ENCODE assay signal across 11 cellular contexts in the genomic region with DNA sequence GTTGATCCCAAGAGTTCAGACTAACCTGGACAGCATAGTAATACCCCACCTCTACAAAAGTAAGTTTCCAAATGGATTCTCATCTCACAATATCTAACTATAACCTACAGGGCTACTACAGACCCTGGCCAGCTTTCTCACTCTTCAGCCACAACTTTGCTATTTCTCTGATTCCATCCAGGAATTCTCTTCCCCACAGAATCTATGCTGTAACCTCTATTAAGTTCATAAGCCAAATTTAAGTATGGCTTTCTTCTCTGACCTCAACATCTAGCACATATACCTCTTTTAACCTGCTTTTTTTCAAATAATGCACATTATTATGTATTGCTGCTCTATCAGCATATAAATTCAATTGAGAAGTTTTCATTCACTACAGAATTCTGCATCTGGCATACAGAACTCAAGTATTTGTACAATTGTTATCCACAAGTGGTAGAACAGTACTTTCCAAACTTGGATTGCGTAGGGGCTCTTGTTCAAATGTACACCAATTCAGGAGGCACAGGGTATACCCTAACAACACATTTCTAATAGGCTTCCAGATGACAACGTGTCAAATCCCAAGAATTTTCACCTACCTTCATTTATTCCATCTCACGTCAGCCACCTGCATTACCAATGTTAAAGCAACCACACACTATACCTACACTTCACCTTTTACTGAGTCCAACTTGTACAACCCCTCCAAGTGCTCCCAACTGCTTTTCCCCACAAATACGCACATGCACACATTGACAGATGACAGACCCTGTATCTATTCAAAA. TPM values are rescaled to one million over a fixed set of nuclear protein-coding genes. Genes with fewer than 3 reads are reported as not detected.
DNase-seq lines count a peak whose midpoint lies in the region; ATAC-seq and TF ChIP-seq lines count a peak whose summit lies in the region.
"Had no signal": no experiment of that assay in that cellular context is flagged by ENCODE, and none has a peak within 500 bp of the region (broad histone marks: within the 10 kb centered on the region; RNA-seq: fewer than 3 reads in every experiment).

No MANE protein-coding gene starts in this region.

- no peak for TF ChIP-seq CTCF in CD4-positive, alpha-beta T cell (IDR thresholded peaks at IDR 0.05)
- TF ChIP-seq CTCF in chondrocyte (IDR thresholded peaks at IDR 0.05) (no peak), osteoblast (IDR thresholded peaks at IDR 0.05; ENCODE audit: extremely low read depth, low read depth, low read length) (no peak)

- POLR2A ChIA-PET in CD4-positive, alpha-beta T cell (lab: Charles Lee) = interaction anchor here (0.6 to 6.3 kb wide), 3 partner anchors 52 to 557 kb away, joined by 3 to 81 read pairs (median 3); a partner anchor contains a TSS

- intact Hi-C loops in CD4-positive, alpha-beta T cell (cut with DNase I, micrococcal nuclease) = loop anchor here in 1 of 2 experiments (10.0 kb wide), 1 partner anchor 732 kb away; a partner anchor contains a TSS

- H3K4me1 ChIP-seq in HUES48 (ENCODE audit: control insufficient read depth, insufficient read depth, low read length) (peaks cover 19% of the 10 kb centered on the region), osteoblast (ENCODE audit: insufficient read depth, low read length) (peaks cover 22% of the 10 kb centered on the region)

- H3K4me3 Mint-ChIP-seq in CD4-positive, alpha-beta T cell = peak overlapping the region; percentile 27
- H3K4me3 Mint-ChIP-seq in chondrocyte (ENCODE audit: unreplicated experiment) = no peak overlapping the region

- H3K9me3 Mint-ChIP-seq in CD4-positive, alpha-beta T cell = no peaks in the 10 kb centered on the region
- H3K9me3 Mint-ChIP-seq in chondrocyte (ENCODE audit: low read depth) = no peaks in the 10 kb centered on the region

- no peak overlapping the region for H3K4me2 ChIP-seq in osteoblast (ENCODE audit: insufficient read depth, low read length)

- CTCF ChIA-PET in CD4-positive, alpha-beta T cell (lab: Charles Lee) = interaction anchor here (0.6 kb wide), 1 partner anchor 279 kb away, joined by 3 read pairs; no protein-coding TSS in a partner anchor

- ATAC-seq in CD4-positive, alpha-beta T cell (ENCODE audit: poor library complexity) = no peak

- no peak for DNase-seq in CD4-positive, alpha-beta T cell
- DNase-seq in chondrocyte (ENCODE audit: low spot score) = no peak
- DNase-seq in osteoblast (ENCODE audit: insufficient read length, low spot score, missing footprints) = no peak
- DNase-seq in NCI-H2107 treated with DMSO at 0.1 percent for 48 hours (lab: John Stamatoyannopoulos, UW; ENCODE audit: unreplicated experiment) = no peak
- DNase-seq in putamen (ENCODE audit: low spot score) = no peak
- DNase-seq: dorsolateral prefrontal cortex, NCI-H2171 treated with DMSO at 0.1 percent for 48 hours, transverse colon had no signal

- no peak overlapping the region for H3K27ac ChIP-seq in CD4-positive, alpha-beta T cell (ENCODE audit: low read depth, low read length)
- H3K27ac ChIP-seq in HUES48 (ENCODE audit: low read depth, low read length) = peak overlapping the region; percentile 63
- no peak overlapping the region for H3K27ac ChIP-seq in osteoblast (ENCODE audit: low read depth, low read length)
- H3K27ac ChIP-seq: dorsolateral prefrontal cortex, neural progenitor cell, SJSA1, transverse colon had no signal

- H3K36me3 ChIP-seq in HUES48 (ENCODE audit: control insufficient read depth, insufficient read depth, low read length) (peaks cover 41% of the 10 kb centered on the region), osteoblast (ENCODE audit: insufficient read depth, low read length) (peaks cover 35% of the 10 kb centered on the region)

- peak overlapping the region; percentile 14; the same call in 1 of the 2 replicates for H3K9ac ChIP-seq in HUES48 (ENCODE audit: low read depth, low read length)
- H3K9ac ChIP-seq: neural progenitor cell had no signal

- H3K4me3 ChIP-seq in HUES48 (ENCODE audit: low read depth, low read length) = no peak overlapping the region
- no peak overlapping the region for H3K4me3 ChIP-seq in osteoblast (ENCODE audit: insufficient read depth, low read length)
- H3K4me3 ChIP-seq: neural progenitor cell, SJSA1, transverse colon had no signal

- H4K20me1 ChIP-seq in osteoblast (ENCODE audit: insufficient read depth, low read length) = peaks cover 43% of the 10 kb centered on the region

- H3K27me3 ChIP-seq in CD4-positive, alpha-beta T cell (ENCODE audit: control insufficient read depth, insufficient read depth, low read length) = no peaks in the 10 kb centered on the region
- H3K27me3 ChIP-seq in HUES48 (ENCODE audit: control insufficient read depth, insufficient read depth, low read length) = no peaks in the 10 kb centered on the region
- H3K27me3 ChIP-seq in osteoblast (ENCODE audit: insufficient read depth, low read length) = no peaks in the 10 kb centered on the region
- H3K27me3 ChIP-seq: dorsolateral prefrontal cortex, neural progenitor cell, SJSA1, transverse colon had no signal

- H3K79me2 ChIP-seq in osteoblast (ENCODE audit: insufficient read depth, low read length) = peaks cover 67% of the 10 kb centered on the region

- H3K9me3 ChIP-seq in CD4-positive, alpha-beta T cell (ENCODE audit: control insufficient read depth, low read length) = no peaks in the 10 kb centered on the region
- H3K9me3 ChIP-seq in HUES48 (ENCODE audit: control insufficient read depth, insufficient read depth, low read length) = no peaks in the 10 kb centered on the region
- no peaks in the 10 kb centered on the region for H3K9me3 ChIP-seq in osteoblast (ENCODE audit: low read depth, low read length)
- H3K9me3 ChIP-seq: SJSA1, transverse colon had no signal

- no peak overlapping the region for H2AFZ ChIP-seq in osteoblast (ENCODE audit: low read length)
- H2AFZ ChIP-seq: neural progenitor cell had no signal

- peaks cover 79% of the 10 kb centered on the region for H3K4me1 Mint-ChIP-seq in CD4-positive, alpha-beta T cell (ENCODE audit: low read depth)
- peaks cover 50% of the 10 kb centered on the region for H3K4me1 Mint-ChIP-seq in chondrocyte (ENCODE audit: low read depth)

- peaks cover 82% of the 10 kb centered on the region for H3K36me3 Mint-ChIP-seq in CD4-positive, alpha-beta T cell (ENCODE audit: low read depth)
- H3K36me3 Mint-ChIP-seq in chondrocyte (ENCODE audit: low read depth) = peaks cover 19% of the 10 kb centered on the region

- peak overlapping the region; percentile 99 for H3K27ac Mint-ChIP-seq in CD4-positive, alpha-beta T cell
- peak overlapping the region; percentile 85 for H3K27ac Mint-ChIP-seq in chondrocyte (ENCODE audit: unreplicated experiment)
- H3K27ac Mint-ChIP-seq: neural progenitor cell had no signal

- H3K27me3 Mint-ChIP-seq in CD4-positive, alpha-beta T cell = peaks cover 10% of the 10 kb centered on the region
- H3K27me3 Mint-ChIP-seq in chondrocyte (ENCODE audit: low read depth) = no peaks in the 10 kb centered on the region

RNA-seq across cellular contexts. Expression of a gene that starts 3.8 kb away (rescaled TPM):
- 1,000 to 10,000 TPM; 3,356 to 3,996 TPM for total RNA-seq in CD4-positive, alpha-beta T cell
- 697 to 843 TPM (median 729 TPM) in 3 replicates for total RNA-seq in chondrocyte
- total RNA-seq in osteoblast = 3,421 and 4,153 TPM in 2 replicates

RNA-seq across cellular contexts. Expression of a gene that starts 16.3 kb away (rescaled TPM):
- total RNA-seq in CD4-positive, alpha-beta T cell = 1 to 10 TPM; 3.2 to 5.8 TPM
- total RNA-seq in chondrocyte = 8.5 to 13.9 TPM (median 11.6 TPM) in 3 replicates
- total RNA-seq in osteoblast = 7.6 and 16.2 TPM in 2 replicates

RNA-seq across cellular contexts. Expression of a gene that starts 38.0 kb away (rescaled TPM):
- 100 to 1,000 TPM; 339 to 370 TPM for total RNA-seq in CD4-positive, alpha-beta T cell
- total RNA-seq in chondrocyte (132 to 146 TPM (median 144 TPM) in 3 replicates), osteoblast (181 and 192 TPM in 2 replicates)

RNA-seq across cellular contexts. Expression of a gene that starts 38.2 kb away (rescaled TPM):
- total RNA-seq in CD4-positive, alpha-beta T cell = 10 to 100 TPM; 15.0 to 15.1 TPM
- total RNA-seq in chondrocyte (51.2 to 58.2 TPM (median 53.5 TPM) in 3 replicates), osteoblast (63.0 and 63.1 TPM in 2 replicates)

RNA-seq across cellular contexts. Expression of a gene that starts 52.6 kb away (rescaled TPM):
- total RNA-seq in CD4-positive, alpha-beta T cell = 1 to 10 TPM; 7.5 to 8.0 TPM
- total RNA-seq in chondrocyte = 5.2 to 5.6 TPM (median 5.5 TPM) in 3 replicates
- 9.8 and 10.0 TPM in 2 replicates for total RNA-seq in osteoblast
